1 cellular context compared by ENCODE assay signal in genomic region chr5:159657298-159657697, GRCh38.
TF ChIP-seq lines count a peak whose summit lies in the region.

No MANE protein-coding gene starts in this region.

TF ChIP-seq in GM23338, 12 proteins besides CTCF, POLR2A, EP300 and RAD21:
- no peak for TF ChIP-seq ZNF462 (CRISPR knock-in tag; IDR thresholded peaks at IDR 0.05)
- no peak for TF ChIP-seq STAT1 (IDR thresholded peaks at IDR 0.05; ENCODE audit: unreplicated experiment)
- TF ChIP-seq ZNF331 (CRISPR knock-in tag; IDR thresholded peaks at IDR 0.05; ENCODE audit: low read depth): no peak
- TF ChIP-seq POLR2AphosphoS5 (IDR thresholded peaks at IDR 0.05; ENCODE audit: low read depth): no peak
- no peak for TF ChIP-seq ETS1 (IDR thresholded peaks at IDR 0.05)
- TF ChIP-seq REST (IDR thresholded peaks at IDR 0.05; ENCODE audit: unreplicated experiment): no peak
- no peak for TF ChIP-seq CREB1 (CRISPR knock-in tag; IDR thresholded peaks at IDR 0.05; ENCODE audit: low read depth)
- TF ChIP-seq JUNB (IDR thresholded peaks at IDR 0.05; ENCODE audit: unreplicated experiment): no peak
TF ChIP-seq in GM23338: peak in this region for 0.
